8 cellular contexts compared by ENCODE assay signal in genomic region chr20:62368629-62369507, GRCh38. TPM values are rescaled to one million over a fixed set of nuclear protein-coding genes. Genes with fewer than 3 reads are reported as not detected.
DNase-seq lines count a peak whose midpoint lies in the region; ATAC-seq and TF ChIP-seq lines count a peak whose summit lies in the region.

No MANE protein-coding gene starts in this region.

- DNase-seq in NCI-H345 (lab: John Stamatoyannopoulos, UW) (peak; percentile 46), NCI-H345 treated with DMSO at 0.1 percent for 48 hours (lab: John Stamatoyannopoulos, UW; ENCODE audit: unreplicated experiment) (no peak), SHP77 (lab: John Stamatoyannopoulos, UW) (peak; percentile 87 to 91), foreskin keratinocyte (no peak), ovary (peak in 1 of 5 donors; percentile 52), KBM-7 (no peak)

- intact Hi-C loops in ovary (cut with DNase I) = loop anchor here in 1 of 4 donors (10.0 kb wide), 1 partner anchor 64 kb away; the partner anchor contains the start of gene ADRM1

- peak overlapping the region; percentile 10 for H3K4me3 ChIP-seq in ovary

- WGBS in ovary, 3 donors = 0 to 3% (median 3%) methylated on average over 25 to 26 of the region's 26 CpGs

- TF ChIP-seq CTCF in foreskin keratinocyte (conservative IDR thresholded peaks at IDR 0.05) = no peak
- TF ChIP-seq CTCF in ovary (IDR thresholded peaks at IDR 0.05) = no peak

- no peaks in the 10 kb centered on the region for H3K9me3 ChIP-seq in ovary

- H3K27ac ChIP-seq in foreskin keratinocyte = no peak overlapping the region
- H3K27ac ChIP-seq in ovary = no peak overlapping the region

- in situ Hi-C loops in KBM-7 (cut with MboI; ENCODE audit: low pct_unique_long_range_greater_than_20kb, low sequenced_read_pairs) = no loop called here

- peak; percentile 5 for ATAC-seq in foreskin keratinocyte
- no peak for ATAC-seq in HG02884 (IDR thresholded peaks at IDR 0.05; ENCODE audit: unreplicated experiment)
- no peak for ATAC-seq in GM19452 (IDR thresholded peaks at IDR 0.05; ENCODE audit: unreplicated experiment)

- H3K4me1 ChIP-seq in foreskin keratinocyte (peaks cover 17% of the 10 kb centered on the region), ovary (ENCODE audit: insufficient read depth) (peaks cover 13% of the 10 kb centered on the region)

- TF ChIP-seq POLR2A in ovary (IDR thresholded peaks at IDR 0.05) = no peak

- TF ChIP-seq EP300 in ovary (IDR thresholded peaks at IDR 0.05) = no peak

- H3K36me3 ChIP-seq in ovary = no peaks in the 10 kb centered on the region

- H3K27me3 ChIP-seq in foreskin keratinocyte = no peaks in the 10 kb centered on the region
- peaks cover 5% of the 10 kb centered on the region for H3K27me3 ChIP-seq in ovary

RNA-seq across cellular contexts. Expression of gene LAMA5, which starts 1.8 kb away (rescaled TPM):
- 72.6 and 87.7 TPM in 2 replicates for total RNA-seq in foreskin keratinocyte
- polyA plus RNA-seq in foreskin keratinocyte = 62.3 and 75.3 TPM in 2 replicates
- 100 to 1,000 TPM in 1 of 7 donors, 10 to 100 TPM in 6; 24.7 to 115 (median 51.2) TPM for total RNA-seq in ovary
- polyA plus RNA-seq in ovary = 10 to 100 TPM in 1 of 2 donors, 1 to 10 TPM in 1; 4.7 to 42.2 TPM

RNA-seq across cellular contexts. Expression of gene RPS21, which starts 18.0 kb away (rescaled TPM):
- total RNA-seq in foreskin keratinocyte (1,147 and 1,424 TPM in 2 replicates), ovary (1,000 to 10,000 TPM; 2,424 to 8,739 (median 2,977) TPM)
- polyA plus RNA-seq in foreskin keratinocyte (3,116 and 3,644 TPM in 2 replicates), ovary (1,000 to 10,000 TPM; 1,038 to 9,967 TPM)

RNA-seq across cellular contexts. Expression of gene CABLES2, which starts 38.2 kb away (rescaled TPM):
- total RNA-seq in foreskin keratinocyte (6.2 and 7.1 TPM in 2 replicates), ovary (1 to 10 TPM; 3.6 to 7.0 (median 4.9) TPM)
- polyA plus RNA-seq in foreskin keratinocyte (5.7 and 5.8 TPM in 2 replicates), ovary (1 to 10 TPM; 2.7 to 4.1 TPM)

RNA-seq across cellular contexts. Expression of gene RBBP8NL, which starts 58.5 kb away (rescaled TPM):
- total RNA-seq in foreskin keratinocyte (not detected in 2 replicates), ovary (under 1 TPM in 2 of 7 donors, not detected in 5; 0.32 to 0.46 TPM)
- polyA plus RNA-seq in foreskin keratinocyte (not detected in 2 replicates), ovary (not detected)

Comparison
In these comparisons a context has a peak if more than half of its experiments do, and no peak if none do; other contexts are left out.
1. DNase-seq: peak in NCI-H345 (single experiment) and SHP77 (2 of 2); none in NCI-H345 treated with DMSO at 0.1 percent for 48 hours (single experiment), foreskin keratinocyte (0 of 2) and KBM-7 (single experiment).